ENCODE assay signal across 7 cellular contexts in the genomic region with DNA sequence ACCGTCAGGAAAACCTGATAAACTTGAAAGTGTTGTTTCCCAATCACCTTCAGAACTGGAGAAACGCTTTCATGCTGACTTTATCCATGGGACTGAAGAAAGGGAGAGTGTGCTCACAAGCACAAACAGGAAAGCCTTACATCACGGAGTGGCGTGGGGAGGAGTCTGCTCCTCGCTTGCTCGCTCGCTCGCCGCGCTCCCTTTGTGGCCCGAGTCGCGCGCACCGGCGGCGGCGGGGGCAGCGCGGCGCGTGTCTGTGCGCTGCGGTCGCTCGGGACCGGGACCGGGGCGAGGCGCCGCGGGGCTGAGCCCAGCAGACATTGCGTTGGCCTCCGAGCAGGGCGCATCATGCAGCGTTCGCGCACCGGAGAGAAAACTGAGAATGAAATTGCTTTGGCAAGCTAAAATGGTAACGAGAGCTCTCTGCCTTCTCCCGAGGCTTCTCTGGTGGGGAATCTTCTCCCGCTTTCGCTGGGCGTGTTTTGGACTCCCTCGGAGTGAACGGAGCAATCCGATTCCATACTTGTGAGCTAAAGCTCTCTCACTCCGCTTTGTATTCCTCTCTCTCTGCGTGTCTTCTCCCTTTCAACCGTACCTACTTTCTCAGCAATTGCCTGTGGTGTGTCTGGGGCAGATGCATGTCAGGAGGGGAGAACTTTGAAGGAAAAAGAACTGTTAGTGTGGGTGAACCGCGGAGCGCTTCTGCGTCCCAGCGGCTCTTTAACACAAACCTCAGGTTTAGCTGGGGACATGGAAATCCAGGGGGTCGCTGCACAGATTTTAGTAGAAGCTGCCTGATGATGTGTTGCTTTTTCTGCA. TPM values are rescaled to one million over a fixed set of nuclear protein-coding genes. Genes with fewer than 3 reads are reported as not detected.
DNase-seq lines count a peak whose midpoint lies in the region; ATAC-seq and TF ChIP-seq lines count a peak whose summit lies in the region.

A gene (plus strand): TSS at position 205 of the 819 bp plus-strand sequence. CDS start 178 bp downstream, at position 383.

- in situ Hi-C loops in HAP-1 (cut with MboI; ENCODE audit: low sequenced_read_pairs), result no loop called here

- peaks cover 23% of the 10 kb centered on the region for H3K9me3 Mint-ChIP-seq in activated CD8-positive, alpha-beta T cell treated with anti-CD3 and anti-CD28 coated beads for 36 hours

- POLR2A ChIA-PET in activated CD8-positive, alpha-beta T cell treated with anti-CD3 and anti-CD28 coated beads for 36 hours (lab: Charles Lee), result no interaction called here

- peak; percentile 60 for ATAC-seq in activated CD8-positive, alpha-beta T cell treated with anti-CD3 and anti-CD28 coated beads for 36 hours
- ATAC-seq in stimulated activated naive CD8-positive, alpha-beta T cell treated with anti-CD3 and anti-CD28 coated beads, Interleukin-15, Interleukin-2, amounts not matched to agents 100 U/mL and 50 U/mL, for 24 hours, result peak; percentile 76

- H3K4me3 ChIP-seq in GM12865 (ENCODE audit: low read depth, low read length) (peak within 1 kb of the TSS; percentile 96), HAP-1 (peak within 1 kb of the TSS; percentile 42)

- H3K27ac Mint-ChIP-seq in activated CD8-positive, alpha-beta T cell treated with anti-CD3 and anti-CD28 coated beads for 36 hours, result no peak within 1 kb of the TSS

- intact Hi-C loops in activated CD8-positive, alpha-beta T cell treated with anti-CD3 and anti-CD28 coated beads for 36 hours (cut with micrococcal nuclease), result no loop called here

- TF ChIP-seq CTCF in GM12865 (IDR thresholded peaks at IDR 0.05; ENCODE audit: insufficient read depth, low read depth, low read length, missing control alignments), result no peak
- no peak for TF ChIP-seq CTCF in activated CD8-positive, alpha-beta T cell treated with anti-CD3 and anti-CD28 coated beads for 36 hours (IDR thresholded peaks at IDR 0.05)

- peaks cover 8% of the 10 kb centered on the region for H3K36me3 Mint-ChIP-seq in activated CD8-positive, alpha-beta T cell treated with anti-CD3 and anti-CD28 coated beads for 36 hours (ENCODE audit: low read depth)

- DNase-seq in GM12865 (ENCODE audit: low read depth) (peak; percentile 82), HAP-1 (ENCODE audit: low spot score in 2 of 2) (peak; percentile 37 to 60), NCI-H1105 treated with DMSO at 0.1 percent for 48 hours (lab: John Stamatoyannopoulos, UW) (peak; percentile 64), epidermal melanocyte (ENCODE audit: insufficient read length, low spot score) (peak; percentile 43), mesenteric fat pad (ENCODE audit: low spot score) (no peak)
- peak; percentile 37 for DNase-seq in activated CD8-positive, alpha-beta T cell treated with anti-CD3 and anti-CD28 coated beads for 36 hours
- DNase-seq in stimulated activated naive CD8-positive, alpha-beta T cell treated with anti-CD3 and anti-CD28 coated beads, Interleukin-15, Interleukin-2, amounts not matched to agents 100 U/mL and 50 U/mL, for 24 hours, result peak; percentile 32

- no peaks in the 10 kb centered on the region for H3K36me3 ChIP-seq in HAP-1 (replicated peaks)

- H3K4me1 Mint-ChIP-seq in activated CD8-positive, alpha-beta T cell treated with anti-CD3 and anti-CD28 coated beads for 36 hours (ENCODE audit: low read depth), result peaks cover 5% of the 10 kb centered on the region

- H3K4me3 Mint-ChIP-seq in activated CD8-positive, alpha-beta T cell treated with anti-CD3 and anti-CD28 coated beads for 36 hours, result peak within 1 kb of the TSS; percentile 69

- CTCF ChIA-PET in activated CD8-positive, alpha-beta T cell treated with anti-CD3 and anti-CD28 coated beads for 36 hours (lab: Charles Lee), result interaction anchor here (1.0 to 1.2 kb wide), 2 partner anchors 120 to 150 kb away, joined by 3 read pairs; no protein-coding TSS in a partner anchor

- H3K27me3 Mint-ChIP-seq in activated CD8-positive, alpha-beta T cell treated with anti-CD3 and anti-CD28 coated beads for 36 hours, result peaks cover 23% of the 10 kb centered on the region

- H3K4me1 ChIP-seq in HAP-1, result peaks cover 6% of the 10 kb centered on the region

- H3K27me3 ChIP-seq in HAP-1 (ENCODE audit: low read depth), result no peaks in the 10 kb centered on the region

- H3K9me3 ChIP-seq in HAP-1, result peaks cover 6% of the 10 kb centered on the region; the same call in 1 of the 2 replicates

RNA-seq across cellular contexts. Expression of the gene that starts here (rescaled TPM):
- 1 to 10 TPM; 1.2 to 1.3 TPM for total RNA-seq in activated CD8-positive, alpha-beta T cell treated with anti-CD3 and anti-CD28 coated beads for 36 hours
- total RNA-seq in mesenteric fat pad, result 80.8 TPM

Comparison
In these comparisons a context has a peak if more than half of its experiments do, and no peak if none do; other contexts are left out.
1. RNA of the gene that starts here (total RNA-seq): 80.8 TPM in mesenteric fat pad (single experiment); 1.2 to 1.3 TPM in activated CD8-positive, alpha-beta T cell treated with anti-CD3 and anti-CD28 coated beads for 36 hours; every median in the first group is over 10 times any median in the second.